ENCODE assay signal across 8 cellular contexts in genomic region chr9:86354882-86355399, GRCh38.
A peak's percentile ranks its signal among the peaks of the same experiment; 100 is the strongest.
DNase-seq lines count a peak whose midpoint lies in the region; ATAC-seq and TF ChIP-seq lines count a peak whose summit lies in the region.

No MANE protein-coding gene starts in this region.

- peak overlapping the region; percentile 77 for H3K27ac ChIP-seq in cingulate gyrus (ENCODE audit: low read depth, low read length)

- H3K27me3 ChIP-seq in GM06990 (replicated peaks; ENCODE audit: control insufficient read depth, insufficient read depth, low read length) (no peaks in the 10 kb centered on the region), mucosa of stomach (ENCODE audit: control insufficient read depth, insufficient read depth, low read length) (no peaks in the 10 kb centered on the region)

- TF ChIP-seq CTCF in GM06990 (IDR thresholded peaks at IDR 0.05; ENCODE audit: insufficient read depth, low read length, poor library complexity, severe bottlenecking): no peak

- H3K36me3 ChIP-seq in GM06990 (ENCODE audit: control insufficient read depth, insufficient read depth, low read length) (no peaks in the 10 kb centered on the region; the same call in 1 of the 2 replicates), mucosa of stomach (ENCODE audit: control insufficient read depth, insufficient read depth, low read length) (no peaks in the 10 kb centered on the region)

- H3K4me3 ChIP-seq in GM06990 (replicated peaks; ENCODE audit: low read depth, low read length) (peak overlapping the region; percentile 66), mucosa of stomach (ENCODE audit: low read length) (peak overlapping the region; percentile 76)

- DNase-seq in GM06990 (ENCODE audit: extremely low read depth, insufficient read length) (no peak), NCI-H2171 treated with DMSO at 0.1 percent for 48 hours (lab: John Stamatoyannopoulos, UW) (peak; percentile 43), globus pallidus (ENCODE audit: low spot score) (no peak), NCI-H526 treated with DMSO at 0.1 percent for 48 hours (lab: John Stamatoyannopoulos, UW) (no peak)
- no peak for DNase-seq in stimulated activated naive CD4-positive, alpha-beta T cell treated with Interleukin-2 at 50 U/mL for 16 hours (lab: John Stamatoyannopoulos, UW)

- H3K4me1 ChIP-seq in mucosa of stomach (ENCODE audit: control insufficient read depth, insufficient read depth, low read length): peaks cover 17% of the 10 kb centered on the region

- no peak for ATAC-seq in HG02759 (IDR thresholded peaks at IDR 0.05; ENCODE audit: unreplicated experiment)

- H3K9me3 ChIP-seq in mucosa of stomach (ENCODE audit: control insufficient read depth, low read length): no peaks in the 10 kb centered on the region

- H3K9ac ChIP-seq in mucosa of stomach (ENCODE audit: low read length): peak overlapping the region; percentile 98
